Comparison of ENCODE assay signal across 20 cellular contexts in the genomic region with DNA sequence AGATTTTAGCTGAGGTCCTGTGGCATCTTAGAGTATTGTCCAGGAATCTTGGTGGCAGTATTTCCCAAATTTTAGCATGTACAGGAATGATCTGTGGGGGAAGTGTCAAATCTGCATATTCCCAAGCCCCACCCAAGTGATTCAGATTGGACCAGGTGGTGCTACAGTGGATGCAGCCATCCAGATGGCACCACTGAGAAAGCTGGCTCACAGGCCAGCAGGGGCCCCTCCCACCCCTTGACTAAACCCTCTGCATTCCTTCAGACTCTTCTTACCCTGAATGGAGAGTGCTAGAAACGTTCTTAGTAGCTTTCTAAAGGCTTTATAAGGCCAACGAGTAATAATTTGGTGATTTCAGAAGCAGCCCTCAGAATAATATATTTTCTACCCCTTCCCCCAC.
"Had no signal": no experiment of that assay in that cellular context is flagged by ENCODE, and none has a peak within 500 bp of the region (broad histone marks: within the 10 kb centered on the region; RNA-seq: fewer than 3 reads in every experiment).

No MANE protein-coding gene starts in this region.

- H3K4me1 ChIP-seq: adrenal gland, ascending aorta, esophagus muscularis mucosa, gastrocnemius medialis, prostate gland had no signal

- H3K27me3 ChIP-seq: adrenal gland, ascending aorta, brain microvascular endothelial cell, esophagus muscularis mucosa, gastrocnemius medialis had no signal

- H3K4me3 ChIP-seq: adrenal gland, ascending aorta, coronary artery, esophagus muscularis mucosa, gastrocnemius medialis, prostate gland had no signal

- H3K36me3 ChIP-seq: adrenal gland, ascending aorta, brain microvascular endothelial cell, esophagus muscularis mucosa, gastrocnemius medialis, prostate gland had no signal

- H3K27ac ChIP-seq: adrenal gland, ascending aorta, brain microvascular endothelial cell, coronary artery, esophagus muscularis mucosa, gastrocnemius medialis, prostate gland had no signal

- DNase-seq: activated CD4-positive, alpha-beta T cell treated with anti-CD3 and anti-CD28 coated beads for 4 hours; activated CD4-positive, alpha-beta T cell treated with anti-CD3 and anti-CD28 coated beads, Interleukin-2, amount 50 U/mL, for 48 hours; activated CD4-positive, CD25-positive, alpha-beta regulatory T cell; activated CD8-positive, alpha-beta memory T cell treated with anti-CD3 and anti-CD28 coated beads, Interleukin-2, amount 50 U/mL, for 48 hours; activated naive CD4-positive, alpha-beta T cell; activated T-cell treated with anti-CD3 and anti-CD28 coated beads, Interleukin-2, amount 50 U/mL, for 4 hours; adrenal gland; brain microvascular endothelial cell; gastrocnemius medialis; hippocampal formation; islet precursor cell; left colon; natural killer cell; stimulated activated CD4-positive, alpha-beta T cell treated with anti-CD3 and anti-CD28 coated beads, Interleukin-4, amount 100 ng/mL, for 24 hours; stimulated activated naive CD4-positive, alpha-beta T cell treated with Interleukin-2 at 50 U/mL for 16 hours; T-helper 17 cell had no signal

- H3K9me3 ChIP-seq: adrenal gland, ascending aorta, esophagus muscularis mucosa, gastrocnemius medialis, prostate gland had no signal

- ATAC-seq: activated T-cell treated with anti-CD3 and anti-CD28 coated beads, Interleukin-2, amount 50 U/mL, for 4 hours; gastrocnemius medialis; left colon; natural killer cell; T-helper 17 cell had no signal
